1 cellular context compared by ENCODE assay signal in genomic region chr7:149866817-149867447, GRCh38.
TF ChIP-seq lines count a peak whose summit lies in the region.

No MANE protein-coding gene starts in this region.

TF ChIP-seq in HepG2, 621 proteins besides CTCF, POLR2A, EP300 and RAD21 (continued from another document):
- TF ChIP-seq ZBTB40 (IDR thresholded peaks at IDR 0.05) (no peak), ZBTB40 (CRISPR knock-in tag; IDR thresholded peaks at IDR 0.05) (no peak), ZBTB20 (CRISPR knock-in tag; IDR thresholded peaks at IDR 0.05; ENCODE audit: borderline replicate concordance, low read depth) (no peak)
TF ChIP-seq in HepG2: peak in this region for 0.
